Comparison of ENCODE assay signal across 17 cellular contexts in the genomic region with DNA sequence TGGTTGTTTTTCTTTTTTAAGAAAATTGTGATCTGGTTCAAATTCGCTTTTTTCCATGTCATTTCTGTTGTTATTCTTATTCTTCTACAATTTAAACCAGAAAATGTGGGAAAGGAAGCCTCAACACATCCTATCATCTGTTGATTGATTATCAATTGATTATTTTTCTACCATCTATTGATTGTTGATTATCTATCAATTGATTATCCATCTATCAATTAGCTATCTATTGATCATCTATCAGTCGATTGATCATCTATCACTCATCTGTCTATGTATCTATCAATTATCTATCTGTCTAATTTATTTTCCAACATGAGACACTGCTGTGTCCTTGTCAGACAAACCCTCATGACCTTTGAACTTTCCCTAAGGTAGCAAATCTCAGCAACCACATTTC.
A peak's percentile ranks its signal among the peaks of the same experiment; 100 is the strongest.
DNase-seq lines count a peak whose midpoint lies in the region; ATAC-seq, FAIRE-seq and TF ChIP-seq lines count a peak whose summit lies in the region.
"Had no signal": no experiment of that assay in that cellular context is flagged by ENCODE, and none has a peak within 500 bp of the region (broad histone marks: within the 10 kb centered on the region; RNA-seq: fewer than 3 reads in every experiment).

No MANE protein-coding gene starts in this region.

- no peak for TF ChIP-seq POLR2A in K562 (conservative IDR thresholded peaks at IDR 0.05)

- H3K4me3 ChIP-seq in K562, result no peak overlapping the region
- no peak overlapping the region for H3K4me3 ChIP-seq in naive thymus-derived CD4-positive, alpha-beta T cell (ENCODE audit: low read length)
- H3K4me3 ChIP-seq: BLaER1, GM12878, GM23248 had no signal

- H3K4me1 ChIP-seq in K562 (replicated peaks in 1 of 2; ENCODE audit: control insufficient read depth in 2 of 2, insufficient read depth in 2 of 2, low read length in 2 of 2), result peaks cover 10 to 12% of the 10 kb centered on the region in 2 experiments
- peaks cover 0 to 5% of the 10 kb centered on the region in 2 donors for H3K4me1 ChIP-seq in naive thymus-derived CD4-positive, alpha-beta T cell (ENCODE audit: control insufficient read depth in 2 of 2, insufficient read depth in 2 of 2, low read length in 2 of 2)

- H3K9me3 ChIP-seq in K562 (replicated peaks; ENCODE audit: control insufficient read depth, insufficient read depth, low read depth, low read length), result no peaks in the 10 kb centered on the region
- peaks cover 0 to 18% (median 10%) of the 10 kb centered on the region in 3 experiments for H3K9me3 ChIP-seq in naive thymus-derived CD4-positive, alpha-beta T cell (ENCODE audit: control insufficient read depth in 2 of 3, low read length in 3 of 3)

- no peaks in the 10 kb centered on the region for H3K27me3 Mint-ChIP-seq in activated naive CD8-positive, alpha-beta T cell
- H3K27me3 Mint-ChIP-seq in activated naive CD8-positive, alpha-beta T cell treated with anti-CD3 and anti-CD28 coated beads for 36 hours, result peaks cover 3% of the 10 kb centered on the region
- peaks cover 0 to 4% (median 0%) of the 10 kb centered on the region in 5 donors for H3K27me3 Mint-ChIP-seq in naive thymus-derived CD4-positive, alpha-beta T cell

- ATAC-seq in K562 (no peak), left lobe of liver (no peak)
- no peak for ATAC-seq in naive thymus-derived CD4-positive, alpha-beta T cell
- ATAC-seq: GM12878, HCT116 had no signal

- no peak overlapping the region for H3K4me3 Mint-ChIP-seq in activated naive CD8-positive, alpha-beta T cell
- H3K4me3 Mint-ChIP-seq in activated naive CD8-positive, alpha-beta T cell treated with anti-CD3 and anti-CD28 coated beads for 36 hours, result no peak overlapping the region
- no peak overlapping the region for H3K4me3 Mint-ChIP-seq in naive thymus-derived CD4-positive, alpha-beta T cell

- no peak for DNase-seq in activated naive CD8-positive, alpha-beta T cell treated with anti-CD3 and anti-CD28 coated beads for 36 hours
- DNase-seq in K562 (ENCODE audit: extremely low read depth in 1 of 4, low spot score in 3 of 4) (no peak), ecto neural progenitor cell (ENCODE audit: low spot score) (no peak), HT-29 (ENCODE audit: low spot score) (no peak), left lobe of liver (ENCODE audit: low spot score) (no peak)
- no peak for DNase-seq in naive thymus-derived CD4-positive, alpha-beta T cell
- DNase-seq: 8988T, AML-193, Calu3, DMS 273 treated with DMSO at 0.1 percent for 48 hours, GM23248 had no signal

- no TSS peak for BruUV-seq in K562 (replicated peaks; lab: Mats Ljungman, UMichigan)

- intact Hi-C loops in K562 (cut with micrococcal nuclease), result no loop called here
- intact Hi-C loops in naive thymus-derived CD4-positive, alpha-beta T cell (cut with micrococcal nuclease), result no loop called here

- H3K79me2 ChIP-seq in K562 (ENCODE audit: control insufficient read depth, insufficient read depth, low read length), result no peaks in the 10 kb centered on the region

- H3K4me2 ChIP-seq in K562 (ENCODE audit: insufficient read depth, low read length), result no peak overlapping the region
- H3K4me2 ChIP-seq: BLaER1 had no signal

- no peaks in the 10 kb centered on the region for H3K9me1 ChIP-seq in K562 (ENCODE audit: control insufficient read depth, insufficient read depth, low read length)

- no peak for TF ChIP-seq RAD21 in K562 (CRISPR knock-in tag; conservative IDR thresholded peaks at IDR 0.05 in 1 of 2, IDR thresholded peaks at IDR 0.05 in 1 of 2)

- peaks cover 12 to 27% of the 10 kb centered on the region in 2 experiments for H3K27me3 ChIP-seq in K562 (ENCODE audit: control insufficient read depth in 2 of 2, insufficient read depth in 2 of 2, low read length in 2 of 2)
- H3K27me3 ChIP-seq in naive thymus-derived CD4-positive, alpha-beta T cell (ENCODE audit: control insufficient read depth in 2 of 2, insufficient read depth in 2 of 2, low read length in 2 of 2), result no peaks in the 10 kb centered on the region

- H3K36me3 ChIP-seq in K562 (ENCODE audit: control insufficient read depth, insufficient read depth, low read length), result no peaks in the 10 kb centered on the region
- no peaks in the 10 kb centered on the region for H3K36me3 ChIP-seq in naive thymus-derived CD4-positive, alpha-beta T cell (ENCODE audit: control insufficient read depth in 2 of 3, insufficient read depth in 3 of 3, low read length in 3 of 3)
- H3K36me3 ChIP-seq: BLaER1 had no signal

- no peak for FAIRE-seq in K562 (lab: Jason Lieb, UNC)
- FAIRE-seq: GM12878, GM18507, H54 had no signal

- H3K27ac Mint-ChIP-seq in activated naive CD8-positive, alpha-beta T cell, result peak overlapping the region; percentile 10
- H3K27ac Mint-ChIP-seq in activated naive CD8-positive, alpha-beta T cell treated with anti-CD3 and anti-CD28 coated beads for 36 hours, result no peak overlapping the region
- H3K27ac Mint-ChIP-seq in naive thymus-derived CD4-positive, alpha-beta T cell, result peak overlapping the region in 5 of 9 donors; percentile 3 to 81 (median 70)

- H3K36me3 Mint-ChIP-seq in activated naive CD8-positive, alpha-beta T cell, result no peaks in the 10 kb centered on the region
- no peaks in the 10 kb centered on the region for H3K36me3 Mint-ChIP-seq in activated naive CD8-positive, alpha-beta T cell treated with anti-CD3 and anti-CD28 coated beads for 36 hours
- no peaks in the 10 kb centered on the region for H3K36me3 Mint-ChIP-seq in naive thymus-derived CD4-positive, alpha-beta T cell

- CTCF ChIA-PET in K562 (lab: Yijun Ruan, JAX; ENCODE audit: low intra/inter-chr PET ratio), result no interaction called here
- CTCF ChIA-PET in naive thymus-derived CD4-positive, alpha-beta T cell (lab: Charles Lee), result no interaction called here

- H4K20me1 ChIP-seq in K562 (replicated peaks; ENCODE audit: control insufficient read depth, insufficient read depth, low read length), result no peaks in the 10 kb centered on the region

- no peak overlapping the region for H2AFZ ChIP-seq in K562 (ENCODE audit: low read depth, low read length)
- H2AFZ ChIP-seq: GM23248 had no signal

- no peak overlapping the region for H3K9ac ChIP-seq in K562 (ENCODE audit: insufficient read depth in 1 of 2, low read depth in 2 of 2, low read length in 2 of 2)
- H3K9ac ChIP-seq: BLaER1, GM23248 had no signal

- no peak overlapping the region for H3K27ac ChIP-seq in K562 (ENCODE audit: extremely low read depth, low read depth, low read length)
- H3K27ac ChIP-seq in naive thymus-derived CD4-positive, alpha-beta T cell (ENCODE audit: low read depth, low read length), result no peak overlapping the region
- H3K27ac ChIP-seq: BLaER1, GM23248 had no signal

- H3K9me3 Mint-ChIP-seq in activated naive CD8-positive, alpha-beta T cell (ENCODE audit: low read depth), result no peaks in the 10 kb centered on the region
- H3K9me3 Mint-ChIP-seq in activated naive CD8-positive, alpha-beta T cell treated with anti-CD3 and anti-CD28 coated beads for 36 hours, result peaks cover 13% of the 10 kb centered on the region
- H3K9me3 Mint-ChIP-seq in naive thymus-derived CD4-positive, alpha-beta T cell, result peaks cover 0 to 20% (median 7%) of the 10 kb centered on the region in 11 donors

- 6% methylated on average over 2 of the region's 2 CpGs for WGBS in K562 (ENCODE audit: insufficient coverage, low coverage, missing lambda C conversion rate)

- no peak for TF ChIP-seq EP300 in K562 (IDR thresholded peaks at IDR 0.05; ENCODE audit: low read length)

- peaks cover 7% of the 10 kb centered on the region for H3K4me1 Mint-ChIP-seq in activated naive CD8-positive, alpha-beta T cell (ENCODE audit: low read depth)
- H3K4me1 Mint-ChIP-seq in activated naive CD8-positive, alpha-beta T cell treated with anti-CD3 and anti-CD28 coated beads for 36 hours, result peaks cover 8% of the 10 kb centered on the region
- H3K4me1 Mint-ChIP-seq in naive thymus-derived CD4-positive, alpha-beta T cell, result peaks cover 3 to 24% (median 17%) of the 10 kb centered on the region in 7 donors

- in situ Hi-C loops in K562 (cut with MboI), result no loop called here

- POLR2A ChIA-PET in K562 (lab: Yijun Ruan, JAX), result interaction anchor here (0.6 to 1.4 kb wide), 4 partner anchors 9 to 481 kb away, joined by 3 to 5 read pairs (median 4); no protein-coding TSS in a partner anchor
- POLR2A ChIA-PET in naive thymus-derived CD4-positive, alpha-beta T cell (lab: Charles Lee), result no interaction called here

- no peak for TF ChIP-seq CTCF in K562 (IDR thresholded peaks at IDR 0.05 in 2 of 3, conservative IDR thresholded peaks at IDR 0.05 in 1 of 3; ENCODE audit: insufficient read depth in 2 of 3, low read depth in 1 of 3, low read length in 3 of 3)

TF ChIP-seq in K562, 482 proteins besides CTCF, POLR2A, EP300 and RAD21 (continues in another document):
- TF ChIP-seq, protein P1, sequence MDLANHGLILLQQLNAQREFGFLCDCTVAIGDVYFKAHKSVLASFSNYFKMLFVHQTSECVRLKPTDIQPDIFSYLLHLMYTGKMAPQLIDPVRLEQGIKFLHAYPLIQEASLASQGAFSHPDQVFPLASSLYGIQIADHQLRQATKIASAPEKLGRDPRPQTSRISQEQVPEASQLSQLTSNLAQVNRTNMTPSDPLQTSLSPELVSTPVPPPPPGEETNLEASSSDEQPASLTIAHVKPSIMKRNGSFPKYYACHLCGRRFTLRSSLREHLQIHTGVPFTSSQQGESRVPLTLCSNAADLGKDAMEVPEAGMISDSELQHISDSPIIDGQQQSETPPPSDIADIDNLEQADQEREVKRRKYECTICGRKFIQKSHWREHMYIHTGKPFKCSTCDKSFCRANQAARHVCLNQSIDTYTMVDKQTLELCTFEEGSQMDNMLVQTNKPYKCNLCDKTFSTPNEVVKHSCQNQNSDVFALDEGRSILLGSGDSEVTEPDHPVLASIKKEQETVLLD (IDR thresholded peaks at IDR 0.05), result no peak
- TF ChIP-seq RBM34 (IDR thresholded peaks at IDR 0.05; ENCODE audit: borderline replicate concordance, insufficient read depth, low read length) (no peak), BRD9 (IDR thresholded peaks at IDR 0.05; ENCODE audit: low read depth, partially characterized antibody) (no peak), NR2C1 (IDR thresholded peaks at IDR 0.05) (peak; percentile 51; the same call in 1 of the 2 replicates), NR2C1 (tag; IDR thresholded peaks at IDR 0.05) (peak; percentile 27; the same call in 1 of the 2 replicates), GABPB2 (CRISPR knock-in tag; conservative IDR thresholded peaks at IDR 0.05) (no peak), L3MBTL2 (IDR thresholded peaks at IDR 0.05) (no peak), ZNF778 (CRISPR knock-in tag; IDR thresholded peaks at IDR 0.05) (no peak)
- TF ChIP-seq, protein P2, sequence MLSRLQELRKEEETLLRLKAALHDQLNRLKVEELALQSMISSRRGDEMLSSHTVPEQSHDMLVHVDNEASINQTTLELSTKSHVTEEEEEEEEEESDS (CRISPR knock-in tag; IDR thresholded peaks at IDR 0.05), result no peak
